In the genomic region with DNA sequence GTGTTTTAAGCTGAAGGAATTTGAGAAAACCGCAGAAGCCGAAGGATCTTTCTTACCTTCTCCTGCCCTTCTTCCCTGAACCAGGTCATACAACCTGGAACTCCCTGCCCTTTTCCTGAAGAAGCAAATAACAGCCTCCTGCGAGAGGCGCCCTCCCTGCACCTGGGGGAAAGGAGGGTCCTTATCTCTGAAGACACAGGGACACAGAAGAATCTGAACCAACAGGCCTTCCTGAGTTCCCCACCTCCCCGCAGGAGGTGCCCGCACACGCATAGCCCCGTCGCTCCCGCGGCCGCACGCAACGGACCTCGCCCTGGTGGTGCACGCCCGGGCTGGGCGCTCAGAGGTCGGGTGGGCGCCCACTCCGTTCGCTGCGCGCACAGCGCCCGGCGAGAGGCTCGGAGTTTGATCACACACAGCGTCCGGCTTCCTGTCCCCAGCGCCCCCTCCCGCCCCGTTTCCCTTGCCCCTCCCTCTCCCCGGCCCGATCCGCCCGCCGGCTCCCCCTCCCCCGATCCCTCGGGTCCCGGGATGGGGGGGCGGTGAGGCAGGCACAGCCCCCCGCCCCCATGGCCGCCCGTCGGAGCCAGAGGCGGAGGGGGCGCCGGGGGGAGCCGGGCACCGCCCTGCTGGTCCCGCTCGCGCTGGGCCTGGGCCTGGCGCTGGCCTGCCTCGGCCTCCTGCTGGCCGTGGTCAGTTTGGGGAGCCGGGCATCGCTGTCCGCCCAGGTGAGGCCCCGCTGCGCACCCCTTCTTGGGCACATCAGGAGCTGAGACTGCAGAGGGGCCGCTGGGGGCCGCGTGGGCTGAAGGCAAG, we compare ENCODE assay signal across 8 cellular contexts. TPM values are rescaled to one million over a fixed set of nuclear protein-coding genes. Genes with fewer than 3 reads are reported as not detected.
A peak's percentile ranks its signal among the peaks of the same experiment; 100 is the strongest.
DNase-seq lines count a peak whose midpoint lies in the region; ATAC-seq, FAIRE-seq and TF ChIP-seq lines count a peak whose summit lies in the region.

Gene TNFSF12, plus strand, starts transcription at position 474 of the 816 bp plus-strand sequence. Its CDS starts 96 bp downstream, at position 570.

- dilution Hi-C loops in endothelial cell of umbilical vein (cut with MboI; ENCODE audit: extremely low pct_ligation_motif_present, low sequenced_read_pairs) = no loop called here

- H3K9ac ChIP-seq in endothelial cell of umbilical vein (replicated peaks; ENCODE audit: extremely low read depth, insufficient read depth, low read length) = peak within 1 kb of the TSS; percentile 49

- H4K20me1 ChIP-seq in endothelial cell of umbilical vein (replicated peaks; ENCODE audit: control insufficient read depth, extremely low read depth, insufficient read depth, low read length) = no peaks in the 10 kb centered on the region

- H3K27me3 ChIP-seq in HAP-1 (ENCODE audit: low read depth) (no peaks in the 10 kb centered on the region), endothelial cell of umbilical vein (ENCODE audit: control insufficient read depth in 2 of 2, insufficient read depth in 2 of 2, low read length in 2 of 2) (no peaks in the 10 kb centered on the region)

- intact Hi-C loops in activated CD8-positive, alpha-beta T cell treated with anti-CD3 and anti-CD28 coated beads for 36 hours (cut with micrococcal nuclease) = no loop called here
- intact Hi-C loops in endothelial cell of umbilical vein (cut with micrococcal nuclease) = no loop called here

- H3K4me3 Mint-ChIP-seq in activated CD8-positive, alpha-beta T cell treated with anti-CD3 and anti-CD28 coated beads for 36 hours = peak within 1 kb of the TSS; percentile 82
- H3K4me3 Mint-ChIP-seq in mesothelial cell of epicardium = peak within 1 kb of the TSS; percentile 66

- no peak for TF ChIP-seq CTCF in activated CD8-positive, alpha-beta T cell treated with anti-CD3 and anti-CD28 coated beads for 36 hours (IDR thresholded peaks at IDR 0.05)
- TF ChIP-seq CTCF in endothelial cell of umbilical vein (IDR thresholded peaks at IDR 0.05; ENCODE audit: extremely low read depth in 1 of 2, insufficient read depth in 1 of 2, low read depth in 1 of 2, low read length in 2 of 2) (peak in 1 of 2 donors; percentile 31), mesothelial cell of epicardium (IDR thresholded peaks at IDR 0.05; ENCODE audit: unreplicated experiment) (no peak)

- no peaks in the 10 kb centered on the region for H3K36me3 ChIP-seq in HAP-1 (replicated peaks)
- no peaks in the 10 kb centered on the region for H3K36me3 ChIP-seq in endothelial cell of umbilical vein (ENCODE audit: control insufficient read depth in 2 of 2, extremely low read depth in 1 of 2, insufficient read depth in 2 of 2, low read length in 2 of 2)

- DNase-seq in ACHN = peak; percentile 58
- DNase-seq in HAP-1 (ENCODE audit: low spot score in 2 of 2) = peak in 1 of 2 experiments; percentile 76
- DNase-seq in activated CD8-positive, alpha-beta T cell treated with anti-CD3 and anti-CD28 coated beads for 36 hours = peak; percentile 76
- DNase-seq in endothelial cell of umbilical vein (ENCODE audit: low read depth, low spot score) = peak; percentile 40
- DNase-seq in mesothelial cell of epicardium (ENCODE audit: low spot score in 2 of 2, unreplicated experiment in 2 of 2) = peak in 1 of 2 experiments; percentile 43
- peak; percentile 16 to 64 (median 42) for DNase-seq in stimulated activated naive CD4-positive, alpha-beta T cell (lab: John Stamatoyannopoulos, UW)
- no peak for DNase-seq in HT-29 (ENCODE audit: low spot score)

- peaks cover 54% of the 10 kb centered on the region for H3K4me1 Mint-ChIP-seq in activated CD8-positive, alpha-beta T cell treated with anti-CD3 and anti-CD28 coated beads for 36 hours (ENCODE audit: low read depth)
- peaks cover 9% of the 10 kb centered on the region for H3K4me1 Mint-ChIP-seq in mesothelial cell of epicardium

- no peaks in the 10 kb centered on the region for H3K9me1 ChIP-seq in endothelial cell of umbilical vein (replicated peaks; ENCODE audit: control insufficient read depth, extremely low read depth, insufficient read depth, low read length)

- peak within 1 kb of the TSS; percentile 37 for H3K4me3 ChIP-seq in HAP-1
- H3K4me3 ChIP-seq in endothelial cell of umbilical vein (replicated peaks in 1 of 3; ENCODE audit: insufficient read depth in 1 of 3, low read depth in 1 of 3, low read length in 3 of 3) = peak within 1 kb of the TSS; percentile 24 to 60 (median 40)

- POLR2A ChIA-PET in activated CD8-positive, alpha-beta T cell treated with anti-CD3 and anti-CD28 coated beads for 36 hours (lab: Charles Lee) = interaction anchor here (1.0 to 3.8 kb wide), 10 partner anchors 9 to 73 kb away, joined by 3 to 14 read pairs (median 4); partner anchors contain the start of genes MPDU1, SENP3 and TNFSF13
- POLR2A ChIA-PET in endothelial cell of umbilical vein (lab: Charles Lee) = no interaction called here

- no TSS peak for BruUV-seq in endothelial cell of umbilical vein (replicated peaks; lab: Mats Ljungman, UMichigan)

- peak; percentile 56 for ATAC-seq in activated CD8-positive, alpha-beta T cell treated with anti-CD3 and anti-CD28 coated beads for 36 hours
- no peak for ATAC-seq in GM18907 (IDR thresholded peaks at IDR 0.05; ENCODE audit: unreplicated experiment)

- H3K4me1 ChIP-seq in HAP-1 = peaks cover 8% of the 10 kb centered on the region
- peaks cover 10% of the 10 kb centered on the region for H3K4me1 ChIP-seq in endothelial cell of umbilical vein (ENCODE audit: control insufficient read depth, extremely low read depth, insufficient read depth, low read length)

- no peak within 1 kb of the TSS for H3K27ac ChIP-seq in endothelial cell of umbilical vein (ENCODE audit: insufficient read depth, low read depth, low read length)

- no peaks in the 10 kb centered on the region for H3K79me2 ChIP-seq in endothelial cell of umbilical vein (ENCODE audit: control insufficient read depth, insufficient read depth, low read length)

- in situ Hi-C loops in ACHN (cut with HindIII; ENCODE audit: low pct_ligation_motif_present, low pct_unique_long_range_greater_than_20kb, low sequenced_read_pairs) = no loop called here
- in situ Hi-C loops in HAP-1 (cut with MboI; ENCODE audit: low sequenced_read_pairs) = no loop called here

- H3K4me2 ChIP-seq in endothelial cell of umbilical vein (ENCODE audit: insufficient read depth, low read length) = peak within 1 kb of the TSS; percentile 87

- no peaks in the 10 kb centered on the region for H3K27me3 Mint-ChIP-seq in activated CD8-positive, alpha-beta T cell treated with anti-CD3 and anti-CD28 coated beads for 36 hours
- H3K27me3 Mint-ChIP-seq in mesothelial cell of epicardium (ENCODE audit: low read depth) = peaks cover 3% of the 10 kb centered on the region

- H3K27ac Mint-ChIP-seq in activated CD8-positive, alpha-beta T cell treated with anti-CD3 and anti-CD28 coated beads for 36 hours = peak within 1 kb of the TSS; percentile 77
- peak within 1 kb of the TSS; percentile 74 for H3K27ac Mint-ChIP-seq in mesothelial cell of epicardium

- no peaks in the 10 kb centered on the region for H3K9me3 Mint-ChIP-seq in activated CD8-positive, alpha-beta T cell treated with anti-CD3 and anti-CD28 coated beads for 36 hours
- H3K9me3 Mint-ChIP-seq in mesothelial cell of epicardium = no peaks in the 10 kb centered on the region

- peaks cover 1% of the 10 kb centered on the region for H3K36me3 Mint-ChIP-seq in activated CD8-positive, alpha-beta T cell treated with anti-CD3 and anti-CD28 coated beads for 36 hours (ENCODE audit: low read depth)
- no peaks in the 10 kb centered on the region for H3K36me3 Mint-ChIP-seq in mesothelial cell of epicardium

- H2AFZ ChIP-seq in endothelial cell of umbilical vein (ENCODE audit: low read depth, low read length) = peak within 1 kb of the TSS; percentile 68

- peak; percentile 72 for TF ChIP-seq POLR2A in endothelial cell of umbilical vein (IDR thresholded peaks at IDR 0.05; ENCODE audit: low read depth, low read length)

- CTCF ChIA-PET in activated CD8-positive, alpha-beta T cell treated with anti-CD3 and anti-CD28 coated beads for 36 hours (lab: Charles Lee) = interaction anchor here (0.8 to 6.1 kb wide), 8 partner anchors 9 to 192 kb away, joined by 3 to 42 read pairs (median 4); partner anchors contain the start of genes SENP3 and TNFSF13
- CTCF ChIA-PET in endothelial cell of umbilical vein (lab: Charles Lee) = interaction anchor here (0.8 to 5.1 kb wide), 5 partner anchors 9 to 34 kb away, joined by 3 to 32 read pairs (median 4); partner anchors contain the start of gene TNFSF13

- H3K9me3 ChIP-seq in HAP-1 (no peaks in the 10 kb centered on the region), endothelial cell of umbilical vein (replicated peaks; ENCODE audit: control insufficient read depth, insufficient read depth, low read length) (no peaks in the 10 kb centered on the region)

- FAIRE-seq in endothelial cell of umbilical vein (lab: Jason Lieb, UNC) = peak; percentile 67

TF ChIP-seq in endothelial cell of umbilical vein, 7 proteins besides CTCF, POLR2A, EP300 and RAD21:
- TF ChIP-seq GATA2 (IDR thresholded peaks at IDR 0.05; ENCODE audit: insufficient read depth, insufficient read length, low read depth, low read length) (no peak), POLR2AphosphoS5 (IDR thresholded peaks at IDR 0.05; ENCODE audit: insufficient read depth, low read depth, low read length) (peak; percentile 32), MYC (IDR thresholded peaks at IDR 0.05; ENCODE audit: low read depth, low read length) (no peak), JUN (IDR thresholded peaks at IDR 0.05; ENCODE audit: borderline replicate concordance, insufficient read depth, insufficient read length, low read depth) (no peak)

RNA-seq across cellular contexts. Expression of gene TNFSF12, which starts in this region (rescaled TPM):
- total RNA-seq in activated CD8-positive, alpha-beta T cell treated with anti-CD3 and anti-CD28 coated beads for 36 hours = 10 to 100 TPM; 11.8 to 13.8 TPM
- total RNA-seq in endothelial cell of umbilical vein = 21.0 and 28.4 TPM in 2 replicates
- 39.4 and 40.5 TPM in 2 replicates for polyA plus RNA-seq in endothelial cell of umbilical vein
- 25.6 and 34.9 TPM in 2 replicates for polyA plus RNA-seq in endothelial cell of umbilical vein (2011; cell fraction: cytosol; rRNA removed)
- polyA plus RNA-seq in endothelial cell of umbilical vein (2011; cell fraction: nucleus; rRNA removed) = 11.2 and 15.0 TPM in 2 replicates
- 17.3 and 30.7 TPM in 2 replicates for polyA plus RNA-seq in endothelial cell of umbilical vein (2012)
- polyA minus RNA-seq in endothelial cell of umbilical vein = 8.6 and 13.0 TPM in 2 replicates
- 1.3 TPM for polyA minus RNA-seq in endothelial cell of umbilical vein (2011; cell fraction: cytosol; rRNA and poly(A)+ RNA removed)
- 2.6 and 3.4 TPM in 2 replicates for polyA minus RNA-seq in endothelial cell of umbilical vein (2011; cell fraction: nucleus; rRNA and poly(A)+ RNA removed)
- 6.6 to 7.7 TPM (median 7.6 TPM) in 3 replicates for total RNA-seq in mesothelial cell of epicardium
- total RNA-seq in HT-29 (2014; rRNA removed; shearing (Covaris generic)) = not detected in 2 replicates
